In the genomic region with DNA sequence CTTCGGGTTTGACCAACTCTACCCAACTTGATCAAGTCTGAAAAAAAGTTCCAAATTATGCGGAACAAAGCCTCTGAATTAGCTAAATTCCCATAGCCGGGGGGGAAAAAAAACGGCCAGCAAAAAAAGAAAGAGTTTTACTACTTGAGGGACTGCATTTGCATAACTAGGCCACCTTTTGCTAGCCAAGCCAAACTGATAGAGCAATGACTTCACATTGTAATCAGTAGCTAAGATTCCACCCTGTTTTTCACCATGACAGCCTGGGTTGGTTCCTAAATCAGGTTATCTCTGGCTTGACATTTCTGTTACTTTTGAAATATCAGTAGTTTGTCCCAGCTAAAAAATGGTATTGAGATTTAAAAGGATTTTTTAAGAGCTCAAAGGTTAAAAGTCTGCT, we compare ENCODE assay signal across 30 cellular contexts. TPM values are rescaled to one million over a fixed set of nuclear protein-coding genes. Genes with fewer than 3 reads are reported as not detected.
"Had no signal": no experiment of that assay in that cellular context is flagged by ENCODE, and none has a peak within 500 bp of the region (broad histone marks: within the 10 kb centered on the region; RNA-seq: fewer than 3 reads in every experiment).

No MANE protein-coding gene starts in this region.

- H3K27me3 ChIP-seq: breast epithelium, SJCRH30 had no signal

- H3K36me3 ChIP-seq: breast epithelium, SJCRH30 had no signal

- ATAC-seq: activated CD4-positive, CD25-positive, alpha-beta regulatory T cell treated with anti-CD3 and anti-CD28 coated beads, Interleukin-2, amount 50 U/mL, for 24 hours; activated CD8-positive, alpha-beta T cell treated with anti-CD3 and anti-CD28 coated beads for 36 hours; activated T-cell treated with anti-CD3 and anti-CD28 coated beads, Interleukin-2, amount 50 U/mL, for 72 hours; Panc1; Right ventricle myocardium inferior had no signal

- H3K4me3 ChIP-seq: breast epithelium, SJCRH30 had no signal

- DNase-seq: activated CD4-positive, alpha-beta T cell treated with anti-CD3 and anti-CD28 coated beads for 4 hours; activated CD8-positive, alpha-beta memory T cell treated with anti-CD3 and anti-CD28 coated beads, Interleukin-2, amount 50 U/mL, for 4 hours; activated CD8-positive, alpha-beta T cell treated with anti-CD3 and anti-CD28 coated beads for 36 hours; activated gamma-delta T cell treated with Interleukin-2 at 50 U/mL for 16 hours; activated naive CD4-positive, alpha-beta T cell treated with anti-CD3 and anti-CD28 coated beads, Interleukin-2, amount 10 ng/mL, durations not matched to agents 7 days and 5 days; activated naive CD8-positive, alpha-beta T cell treated with anti-CD3 and anti-CD28 coated beads for 36 hours; activated T-cell treated with anti-CD3 and anti-CD28 coated beads, Interleukin-2, amount 50 U/mL, for 72 hours; anterior cingulate cortex; caudate nucleus; KG1; NCI-H1048; NCI-H146; NCI-H2029 treated with DMSO at 0.1 percent for 48 hours; NCI-H510A treated with DMSO at 0.1 percent for 48 hours; NCI-H69; NK-92 treated with Interleukin-12 subunit alpha and Interleukin-12 subunit beta, amount 100 ng/mL, for 24 hours; OCI-M1; RPMI8226; SJCRH30; SK-N-SH had no signal

- H3K4me1 ChIP-seq: breast epithelium, SJCRH30 had no signal

- H3K9ac ChIP-seq: SK-N-SH had no signal

- H3K4me3 Mint-ChIP-seq: activated CD8-positive, alpha-beta T cell treated with anti-CD3 and anti-CD28 coated beads for 36 hours; activated naive CD4-positive, alpha-beta T cell treated with anti-CD3 and anti-CD28 coated beads, Interleukin-2, amount 10 ng/mL, durations not matched to agents 7 days and 5 days; activated naive CD8-positive, alpha-beta T cell treated with anti-CD3 and anti-CD28 coated beads for 36 hours; activated T-cell treated with anti-CD3 and anti-CD28 coated beads, Interleukin-2, amount 50 U/mL, for 72 hours; T-helper 2 cell treated with Interferon-gamma antibody and Interleukin-4, amounts not matched to agents 5 μg/mL and 100 μg/mL, for 36 hours had no signal

- H3K4me1 Mint-ChIP-seq: activated naive CD4-positive, alpha-beta T cell treated with anti-CD3 and anti-CD28 coated beads, Interleukin-2, amount 10 ng/mL, durations not matched to agents 7 days and 5 days had no signal

- H3K27ac ChIP-seq: breast epithelium, SJCRH30 had no signal

- H3K4me2 ChIP-seq: SK-N-SH had no signal

- H3K27ac Mint-ChIP-seq: activated CD8-positive, alpha-beta T cell treated with anti-CD3 and anti-CD28 coated beads for 36 hours; activated naive CD4-positive, alpha-beta T cell treated with anti-CD3 and anti-CD28 coated beads, Interleukin-2, amount 10 ng/mL, durations not matched to agents 7 days and 5 days; activated naive CD8-positive, alpha-beta T cell treated with anti-CD3 and anti-CD28 coated beads for 36 hours; activated T-cell treated with anti-CD3 and anti-CD28 coated beads, Interleukin-2, amount 50 U/mL, for 72 hours; activated T-helper 2 cell treated with anti-CD3 and anti-CD28 coated beads, Interferon-gamma antibody, Interleukin-2, Interleukin-4, amounts not matched to agents 10 μg/mL and 5 μg/mL and 100 μg/mL, durations not matched to agents 14 hours and 24 hours and 36 hours; T-helper 2 cell treated with Interferon-gamma antibody and Interleukin-4, amounts not matched to agents 5 μg/mL and 100 μg/mL, for 36 hours had no signal

RNA-seq across cellular contexts. Expression of gene AKR1D1, which starts 43.0 kb away (rescaled TPM):
- total RNA-seq: activated CD8-positive, alpha-beta T cell treated with anti-CD3 and anti-CD28 coated beads for 36 hours; activated naive CD8-positive, alpha-beta T cell treated with anti-CD3 and anti-CD28 coated beads for 36 hours; activated T-cell treated with anti-CD3 and anti-CD28 coated beads, Interleukin-2, amount 50 U/mL, for 72 hours; activated T-helper 2 cell treated with anti-CD3 and anti-CD28 coated beads, Interferon-gamma antibody, Interleukin-2, Interleukin-4, amounts not matched to agents 10 μg/mL and 5 μg/mL and 100 μg/mL, durations not matched to agents 14 hours and 24 hours and 36 hours; LHCN-M2; M059J; Right ventricle myocardium inferior; SJCRH30; T-helper 1 cell treated with Interleukin-12 subunit alpha and Interleukin-12 subunit beta and Interleukin-4 antibody, amounts not matched to agents 30 ng/mL and 1 ng/mL, for 36 hours had no signal
- polyA plus RNA-seq: adipose tissue, SK-N-SH had no signal
